ENCODE assay signal across 1 cellular context in the genomic region with DNA sequence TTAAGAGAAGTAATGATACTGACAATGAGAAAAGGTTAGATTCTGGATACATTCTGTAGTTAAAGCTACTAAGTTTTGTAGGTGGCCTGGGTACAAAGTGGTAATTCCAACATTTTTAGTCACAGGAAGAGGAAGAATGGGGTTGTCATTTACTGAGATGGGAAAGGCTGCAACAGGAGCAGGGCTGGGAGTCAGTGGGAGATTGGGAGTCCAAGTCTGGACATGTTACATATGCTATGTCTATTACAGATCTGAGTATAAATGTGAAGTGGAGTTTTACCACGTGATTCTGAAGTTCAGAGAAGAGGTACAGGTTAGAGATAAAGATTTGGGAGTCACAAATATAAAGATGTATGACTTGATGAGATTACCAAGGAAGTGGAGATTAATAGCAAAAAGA.
TF ChIP-seq lines count a peak whose summit lies in the region.

No MANE protein-coding gene starts in this region.

TF ChIP-seq in IMR-90, 13 proteins besides CTCF, POLR2A, EP300 and RAD21:
- TF ChIP-seq, protein P1, sequence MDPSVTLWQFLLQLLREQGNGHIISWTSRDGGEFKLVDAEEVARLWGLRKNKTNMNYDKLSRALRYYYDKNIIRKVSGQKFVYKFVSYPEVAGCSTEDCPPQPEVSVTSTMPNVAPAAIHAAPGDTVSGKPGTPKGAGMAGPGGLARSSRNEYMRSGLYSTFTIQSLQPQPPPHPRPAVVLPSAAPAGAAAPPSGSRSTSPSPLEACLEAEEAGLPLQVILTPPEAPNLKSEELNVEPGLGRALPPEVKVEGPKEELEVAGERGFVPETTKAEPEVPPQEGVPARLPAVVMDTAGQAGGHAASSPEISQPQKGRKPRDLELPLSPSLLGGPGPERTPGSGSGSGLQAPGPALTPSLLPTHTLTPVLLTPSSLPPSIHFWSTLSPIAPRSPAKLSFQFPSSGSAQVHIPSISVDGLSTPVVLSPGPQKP (IDR thresholded peaks at IDR 0.05; ENCODE audit: borderline replicate concordance, low read depth, low read length) = no peak
- no peak for TF ChIP-seq FOS (IDR thresholded peaks at IDR 0.05; ENCODE audit: low read depth, low read length)
